ENCODE assay signal across 15 cellular contexts in genomic region chr9:35734096-35734495, GRCh38. TPM values are rescaled to one million over a fixed set of nuclear protein-coding genes. Genes with fewer than 3 reads are reported as not detected.
DNase-seq lines count a peak whose midpoint lies in the region; ATAC-seq and TF ChIP-seq lines count a peak whose summit lies in the region.
"Had no signal": no experiment of that assay in that cellular context is flagged by ENCODE, and none has a peak within 500 bp of the region (broad histone marks: within the 10 kb centered on the region; RNA-seq: fewer than 3 reads in every experiment).

No MANE protein-coding gene starts in this region.

- H3K9me3 ChIP-seq in hepatocyte (ENCODE audit: low read depth) = no peaks in the 10 kb centered on the region
- H3K9me3 ChIP-seq in tibial artery = no peaks in the 10 kb centered on the region
- H3K9me3 ChIP-seq in left lung = no peaks in the 10 kb centered on the region

- H3K27ac Mint-ChIP-seq in activated naive CD4-positive, alpha-beta T cell treated with anti-CD3 and anti-CD28 coated beads, Interleukin-2, amount 50 U/mL, for 24 hours = no peak overlapping the region
- no peak overlapping the region for H3K27ac Mint-ChIP-seq in activated CD4-positive, alpha-beta memory T cell treated with anti-CD3 and anti-CD28 coated beads for 36 hours
- H3K27ac Mint-ChIP-seq: activated CD4-positive, alpha-beta T cell treated with anti-CD3 and anti-CD28 coated beads, Interleukin-2, amount 10 ng/mL, durations not matched to agents 7 days and 5 days had no signal

- peaks cover 31% of the 10 kb centered on the region for H3K4me1 Mint-ChIP-seq in activated naive CD4-positive, alpha-beta T cell treated with anti-CD3 and anti-CD28 coated beads, Interleukin-2, amount 50 U/mL, for 24 hours
- H3K4me1 Mint-ChIP-seq in activated CD4-positive, alpha-beta memory T cell treated with anti-CD3 and anti-CD28 coated beads for 36 hours (ENCODE audit: low read depth) = peaks cover 22% of the 10 kb centered on the region

- H3K27ac ChIP-seq in hepatocyte (peak overlapping the region; percentile 95), tibial artery (peak overlapping the region; percentile 92 to 99), left lung (no peak overlapping the region)
- H3K27ac ChIP-seq: foreskin keratinocyte had no signal

- POLR2A ChIA-PET in activated CD4-positive, alpha-beta memory T cell treated with anti-CD3 and anti-CD28 coated beads for 36 hours (lab: Charles Lee) = interaction anchor here (0.9 to 2.5 kb wide), 2 partner anchors 14 to 22 kb away, joined by 3 to 13 read pairs; no protein-coding TSS in a partner anchor

- H3K27me3 ChIP-seq in hepatocyte (no peaks in the 10 kb centered on the region), tibial artery (no peaks in the 10 kb centered on the region), left lung (no peaks in the 10 kb centered on the region)
- H3K27me3 ChIP-seq: foreskin keratinocyte had no signal

- no peak overlapping the region for H2AFZ ChIP-seq in hepatocyte

- 87% methylated on average over 3 of the region's 3 CpGs for WGBS in hepatocyte (ENCODE audit: low lambda C conversion rate, missing lambda C conversion rate)

- H3K4me3 Mint-ChIP-seq in activated naive CD4-positive, alpha-beta T cell treated with anti-CD3 and anti-CD28 coated beads, Interleukin-2, amount 50 U/mL, for 24 hours = peak overlapping the region; percentile 23
- peak overlapping the region; percentile 1 for H3K4me3 Mint-ChIP-seq in activated CD4-positive, alpha-beta memory T cell treated with anti-CD3 and anti-CD28 coated beads for 36 hours
- H3K4me3 Mint-ChIP-seq: activated CD4-positive, alpha-beta T cell treated with anti-CD3 and anti-CD28 coated beads, Interleukin-2, amount 10 ng/mL, durations not matched to agents 7 days and 5 days had no signal

- no peaks in the 10 kb centered on the region for H3K9me3 Mint-ChIP-seq in activated naive CD4-positive, alpha-beta T cell treated with anti-CD3 and anti-CD28 coated beads, Interleukin-2, amount 50 U/mL, for 24 hours
- H3K9me3 Mint-ChIP-seq in activated CD4-positive, alpha-beta memory T cell treated with anti-CD3 and anti-CD28 coated beads for 36 hours = no peaks in the 10 kb centered on the region
- H3K9me3 Mint-ChIP-seq: activated CD4-positive, alpha-beta T cell treated with anti-CD3 and anti-CD28 coated beads, Interleukin-2, amount 10 ng/mL, durations not matched to agents 7 days and 5 days had no signal

- no peaks in the 10 kb centered on the region for H3K9me2 ChIP-seq in hepatocyte (replicated peaks; ENCODE audit: insufficient read depth)

- peak overlapping the region; percentile 89 for H3K4me2 ChIP-seq in hepatocyte

- ATAC-seq in left lung = no peak
- ATAC-seq: foreskin keratinocyte had no signal

- H3K4me1 ChIP-seq in hepatocyte (ENCODE audit: insufficient read depth) = peaks cover 34% of the 10 kb centered on the region
- H3K4me1 ChIP-seq in tibial artery = peaks cover 0 to 50% (median 36%) of the 10 kb centered on the region in 4 donors
- H3K4me1 ChIP-seq in left lung = peaks cover 29 to 49% of the 10 kb centered on the region in 2 donors

- peaks cover 4% of the 10 kb centered on the region for H3K36me3 Mint-ChIP-seq in activated naive CD4-positive, alpha-beta T cell treated with anti-CD3 and anti-CD28 coated beads, Interleukin-2, amount 50 U/mL, for 24 hours
- peaks cover 31% of the 10 kb centered on the region for H3K36me3 Mint-ChIP-seq in activated CD4-positive, alpha-beta memory T cell treated with anti-CD3 and anti-CD28 coated beads for 36 hours

- no peak for DNase-seq in activated naive CD4-positive, alpha-beta T cell treated with anti-CD3 and anti-CD28 coated beads, Interleukin-2, amount 50 U/mL, for 16 hours
- no peak for DNase-seq in activated CD4-positive, alpha-beta memory T cell treated with anti-CD3 and anti-CD28 coated beads for 36 hours
- DNase-seq in hepatocyte (ENCODE audit: low spot score) = no peak
- no peak for DNase-seq in tibial artery
- no peak for DNase-seq in anterior cingulate cortex (lab: John Stamatoyannopoulos, UW)
- DNase-seq in kidney glomerular epithelial cell (lab: John Stamatoyannopoulos, UW) = no peak
- no peak for DNase-seq in left lung
- DNase-seq: activated CD4-positive, alpha-beta T cell treated with anti-CD3 and anti-CD28 coated beads, Interleukin-2, amount 10 ng/mL, durations not matched to agents 7 days and 5 days; activated naive CD4-positive, alpha-beta T cell treated with Interleukin-2 at 50 U/mL for 16 hours; dermis blood vessel endothelial cell; foreskin keratinocyte; Kasumi-1; NCI-H2081 treated with DMSO at 0.1 percent for 48 hours had no signal

- H3K36me3 ChIP-seq in hepatocyte (replicated peaks; ENCODE audit: insufficient read depth, low read depth) (no peaks in the 10 kb centered on the region), tibial artery (peaks cover 43 to 47% (median 46%) of the 10 kb centered on the region in 3 donors), left lung (peaks cover 0 to 51% of the 10 kb centered on the region in 2 donors)

- CTCF ChIA-PET in activated CD4-positive, alpha-beta memory T cell treated with anti-CD3 and anti-CD28 coated beads for 36 hours (lab: Charles Lee) = interaction anchor here (1.1 to 4.2 kb wide), 6 partner anchors 13 to 148 kb away, joined by 5 to 82 read pairs (median 16); partner anchors contain the start of genes GBA2, MSMP and RGP1

- TF ChIP-seq CTCF in hepatocyte (IDR thresholded peaks at IDR 0.05; ENCODE audit: poor library complexity) (no peak), tibial artery (IDR thresholded peaks at IDR 0.05) (no peak), left lung (IDR thresholded peaks at IDR 0.05) (no peak)

- no peaks in the 10 kb centered on the region for H3K27me3 Mint-ChIP-seq in activated naive CD4-positive, alpha-beta T cell treated with anti-CD3 and anti-CD28 coated beads, Interleukin-2, amount 50 U/mL, for 24 hours
- no peaks in the 10 kb centered on the region for H3K27me3 Mint-ChIP-seq in activated CD4-positive, alpha-beta memory T cell treated with anti-CD3 and anti-CD28 coated beads for 36 hours
- H3K27me3 Mint-ChIP-seq: activated CD4-positive, alpha-beta T cell treated with anti-CD3 and anti-CD28 coated beads, Interleukin-2, amount 10 ng/mL, durations not matched to agents 7 days and 5 days had no signal

- intact Hi-C loops in activated CD4-positive, alpha-beta memory T cell treated with anti-CD3 and anti-CD28 coated beads for 36 hours (cut with micrococcal nuclease) = loop anchor here (5.0 to 10.0 kb wide), 2 partner anchors 622 to 659 kb away; partner anchors contain the start of genes FANCG and VCP
- intact Hi-C loops in tibial artery (cut with DNase I; ENCODE audit: low total_unique reads) = no loop called here
- intact Hi-C loops in left lung (cut with DNase I) = no loop called here

- no peak overlapping the region for H3K4me3 ChIP-seq in hepatocyte
- no peak overlapping the region for H3K4me3 ChIP-seq in tibial artery
- H3K4me3 ChIP-seq in left lung = no peak overlapping the region

- H4K20me1 ChIP-seq in hepatocyte (ENCODE audit: insufficient read depth, poor library complexity, severe bottlenecking) = peaks cover 22% of the 10 kb centered on the region

- H3K79me2 ChIP-seq in hepatocyte = peaks cover 51% of the 10 kb centered on the region

RNA-seq across cellular contexts. Expression of gene CREB3, which starts 1.6 kb away (rescaled TPM):
- 10 to 100 TPM; 27.7 to 29.9 TPM for total RNA-seq in activated CD4-positive, alpha-beta memory T cell treated with anti-CD3 and anti-CD28 coated beads for 36 hours
- total RNA-seq in hepatocyte (54.6 and 69.6 TPM in 2 replicates), left lung (10 to 100 TPM; 39.3 to 42.4 TPM)
- 79.8 and 79.9 TPM in 2 replicates for polyA plus RNA-seq in hepatocyte

RNA-seq across cellular contexts. Expression of gene TLN1, which starts 2.1 kb away (rescaled TPM):
- total RNA-seq in activated CD4-positive, alpha-beta memory T cell treated with anti-CD3 and anti-CD28 coated beads for 36 hours = 100 to 1,000 TPM; 285 to 287 TPM
- total RNA-seq in hepatocyte = 100 and 113 TPM in 2 replicates
- 70.5 and 73.4 TPM in 2 replicates for polyA plus RNA-seq in hepatocyte
- total RNA-seq in left lung = 100 to 1,000 TPM; 314 to 471 TPM

RNA-seq across cellular contexts. Expression of gene GBA2, which starts 14.9 kb away (rescaled TPM):
- 10 to 100 TPM; 30.4 to 30.7 TPM for total RNA-seq in activated CD4-positive, alpha-beta memory T cell treated with anti-CD3 and anti-CD28 coated beads for 36 hours
- total RNA-seq in hepatocyte (58.5 and 60.5 TPM in 2 replicates), left lung (10 to 100 TPM; 63.3 to 71.4 TPM)
- 77.5 and 80.2 TPM in 2 replicates for polyA plus RNA-seq in hepatocyte

RNA-seq across cellular contexts. Expression of gene RGP1, which starts 15.0 kb away (rescaled TPM):
- 10 to 100 TPM; 17.4 to 18.0 TPM for total RNA-seq in activated CD4-positive, alpha-beta memory T cell treated with anti-CD3 and anti-CD28 coated beads for 36 hours
- total RNA-seq in hepatocyte (17.1 and 19.3 TPM in 2 replicates), left lung (10 to 100 TPM; 26.9 to 30.3 TPM)
- polyA plus RNA-seq in hepatocyte = 11.2 and 11.4 TPM in 2 replicates

RNA-seq across cellular contexts. Expression of gene MSMP, which starts 20.0 kb away (rescaled TPM):
- not detected for total RNA-seq in activated CD4-positive, alpha-beta memory T cell treated with anti-CD3 and anti-CD28 coated beads for 36 hours
- total RNA-seq in hepatocyte (not detected in 2 replicates), left lung (1 to 10 TPM in 1 of 2 donors, not detected in 1; 1.1 TPM)
- polyA plus RNA-seq in hepatocyte = not detected in 2 replicates
- total RNA-seq: activated CD4-positive, alpha-beta T cell treated with anti-CD3 and anti-CD28 coated beads, Interleukin-2, amount 10 ng/mL, durations not matched to agents 7 days and 5 days; foreskin keratinocyte; kidney epithelial cell had no signal
- polyA plus RNA-seq: foreskin keratinocyte had no signal

Comparison
In these comparisons a context has a peak if more than half of its experiments do, and no peak if none do; other contexts are left out.
1. H3K27ac ChIP-seq: peak in hepatocyte (single experiment) and tibial artery (2 of 2); none in left lung (0 of 2).